Comparison of ENCODE assay signal across 12 cellular contexts in the genomic region with DNA sequence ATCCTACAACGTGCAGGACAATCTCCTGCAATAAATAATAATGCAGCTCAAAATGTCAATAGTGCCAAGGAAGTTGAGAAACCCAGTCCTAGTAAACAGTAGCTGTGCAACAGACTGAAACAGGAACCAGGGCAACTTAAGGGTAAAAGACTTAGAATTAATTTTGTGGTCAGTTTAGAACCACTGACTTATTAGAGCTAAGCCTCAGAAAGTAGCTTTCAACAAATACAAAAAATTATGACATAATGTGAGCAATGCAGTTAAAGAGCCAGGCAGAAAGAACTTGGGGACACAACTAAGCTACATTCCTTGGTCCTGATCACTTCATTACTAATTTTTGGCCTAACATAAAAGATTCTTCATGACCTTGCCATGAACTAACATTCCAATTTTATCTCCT.
DNase-seq lines count a peak whose midpoint lies in the region; ATAC-seq and TF ChIP-seq lines count a peak whose summit lies in the region.
"Had no signal": no experiment of that assay in that cellular context is flagged by ENCODE, and none has a peak within 500 bp of the region (broad histone marks: within the 10 kb centered on the region; RNA-seq: fewer than 3 reads in every experiment).

No MANE protein-coding gene starts in this region.

- no peaks in the 10 kb centered on the region for H4K20me1 ChIP-seq in BLaER1
- no peaks in the 10 kb centered on the region for H4K20me1 ChIP-seq in OCI-LY7 (ENCODE audit: insufficient read depth, low read length)

- H3K36me3 ChIP-seq in BLaER1 (no peaks in the 10 kb centered on the region), OCI-LY7 (ENCODE audit: insufficient read depth, low read length) (no peaks in the 10 kb centered on the region)

- no peak for TF ChIP-seq CTCF in OCI-LY7 (conservative IDR thresholded peaks at IDR 0.05; ENCODE audit: low read length)
- no peak for TF ChIP-seq CTCF in GM13976 (IDR thresholded peaks at IDR 0.05; ENCODE audit: borderline replicate concordance, control extremely low read depth, extremely low read depth, insufficient read depth, missing control alignments)

- no peaks in the 10 kb centered on the region for H3K9me3 ChIP-seq in BLaER1
- no peaks in the 10 kb centered on the region for H3K9me3 ChIP-seq in OCI-LY7 (ENCODE audit: low read length)

- H3K4me1 ChIP-seq in BLaER1 (peaks cover 20% of the 10 kb centered on the region), OCI-LY7 (ENCODE audit: insufficient read depth, low read length, poor library complexity, severe bottlenecking) (no peaks in the 10 kb centered on the region)
- H3K4me1 ChIP-seq: parathyroid adenoma had no signal

- H3K4me2 ChIP-seq in BLaER1: peak overlapping the region; percentile 45
- H3K4me2 ChIP-seq in OCI-LY7 (ENCODE audit: low read length): no peak overlapping the region

- DNase-seq in NOMO-1 treated with dmso at 0.1 percent for 144 hours (lab: John Stamatoyannopoulos, UW; ENCODE audit: unreplicated experiment): peak; percentile 90
- DNase-seq in NCI-H1048 (lab: John Stamatoyannopoulos, UW): no peak
- DNase-seq in OCI-M1 (lab: John Stamatoyannopoulos, UW): no peak
- DNase-seq in OCI-LY7 (ENCODE audit: low spot score): no peak
- no peak for DNase-seq in GM13976 (ENCODE audit: low spot score)
- DNase-seq: activated T-cell treated with anti-CD3 and anti-CD28 coated beads, Interleukin-2, amount 50 U/mL, for 4 hours; dorsolateral prefrontal cortex; NCI-H1417 treated with DMSO at 0.1 percent for 48 hours had no signal

- no peak overlapping the region for H2AFZ ChIP-seq in OCI-LY7 (ENCODE audit: low read length)
- H2AFZ ChIP-seq: parathyroid adenoma had no signal

- H3K27ac ChIP-seq in BLaER1 (no peak overlapping the region), OCI-LY7 (ENCODE audit: low read depth, low read length, poor library complexity, severe bottlenecking) (no peak overlapping the region)
- H3K27ac ChIP-seq: dorsolateral prefrontal cortex, parathyroid adenoma had no signal

- no peak overlapping the region for H3K9ac ChIP-seq in BLaER1
- H3K9ac ChIP-seq: parathyroid adenoma had no signal

- in situ Hi-C loops in GM13976 (cut with MboI; ENCODE audit: low sequenced_read_pairs, unreplicated experiment): no loop called here

- POLR2A ChIA-PET in OCI-LY7 (lab: Charles Lee): interaction anchor here (0.6 to 1.1 kb wide), 2 partner anchors 11 to 514 kb away, joined by 3 to 4 read pairs; no protein-coding TSS in a partner anchor

- no peaks in the 10 kb centered on the region for H3K79me2 ChIP-seq in OCI-LY7 (ENCODE audit: insufficient read depth, low read depth, low read length)
- H3K79me2 ChIP-seq: parathyroid adenoma had no signal

- ATAC-seq in GM19467 (IDR thresholded peaks at IDR 0.05; ENCODE audit: unreplicated experiment) (peak; percentile 82), HG03039 (IDR thresholded peaks at IDR 0.05; ENCODE audit: unreplicated experiment) (peak; percentile 69)
- ATAC-seq: activated T-cell treated with anti-CD3 and anti-CD28 coated beads, Interleukin-2, amount 50 U/mL, for 4 hours had no signal

- CTCF ChIA-PET in OCI-LY7 (lab: Charles Lee; ENCODE audit: unreplicated experiment): no interaction called here

- H3K27me3 ChIP-seq in BLaER1: no peaks in the 10 kb centered on the region
- H3K27me3 ChIP-seq: dorsolateral prefrontal cortex had no signal

- H3K9me2 ChIP-seq in OCI-LY7 (ENCODE audit: insufficient read depth, low read length): no peaks in the 10 kb centered on the region

- H3K4me3 ChIP-seq in BLaER1 (no peak overlapping the region), OCI-LY7 (ENCODE audit: low read depth, low read length, poor library complexity, severe bottlenecking) (no peak overlapping the region)
- H3K4me3 ChIP-seq: dorsolateral prefrontal cortex had no signal

- intact Hi-C loops in OCI-LY7 (cut with micrococcal nuclease; ENCODE audit: unreplicated experiment): no loop called here

- no TSS peak for BruUV-seq in OCI-LY7 (replicated peaks; lab: Mats Ljungman, UMichigan)
